In genomic region chr3:33644598-33644997, GRCh38 we compare ENCODE assay signal across 23 cellular contexts.
DNase-seq lines count a peak whose midpoint lies in the region; ATAC-seq and TF ChIP-seq lines count a peak whose summit lies in the region.
"Had no signal": no experiment of that assay in that cellular context is flagged by ENCODE, and none has a peak within 500 bp of the region (broad histone marks: within the 10 kb centered on the region; RNA-seq: fewer than 3 reads in every experiment).

No MANE protein-coding gene starts in this region.

- H3K27ac Mint-ChIP-seq in GM23338 (no peak overlapping the region), T-helper 17 cell (peak overlapping the region; percentile 89), glutamatergic neuron (ENCODE audit: unreplicated experiment) (peak overlapping the region; percentile 89)
- no peak overlapping the region for H3K27ac Mint-ChIP-seq in naive thymus-derived CD4-positive, alpha-beta T cell
- H3K27ac Mint-ChIP-seq: CD8-positive, alpha-beta T cell had no signal

- H3K4me2 ChIP-seq in GM23338: peak overlapping the region; percentile 27; the same call in 1 of the 2 replicates

- no peaks in the 10 kb centered on the region for H3K9me3 ChIP-seq in BE2C
- H3K9me3 ChIP-seq in T-helper 17 cell (ENCODE audit: control insufficient read depth, low read length, poor library complexity, severe bottlenecking): no peaks in the 10 kb centered on the region
- H3K9me3 ChIP-seq in naive thymus-derived CD4-positive, alpha-beta T cell (ENCODE audit: control insufficient read depth in 2 of 3, low read length in 3 of 3): no peaks in the 10 kb centered on the region
- H3K9me3 ChIP-seq: heart left ventricle, lower lobe of right lung, Peyer's patch had no signal

- DNase-seq in BE2C (no peak), GM23338 (ENCODE audit: low spot score) (no peak), T-helper 17 cell (no peak), glutamatergic neuron (no peak), cardiac septum (ENCODE audit: low spot score) (no peak), erythroblast (lab: John Stamatoyannopoulos, UW) (no peak), NCI-H510A (lab: John Stamatoyannopoulos, UW) (no peak)
- DNase-seq in naive thymus-derived CD4-positive, alpha-beta T cell: no peak
- DNase-seq: activated effector memory CD4-positive, alpha-beta T cell treated with Interleukin-2 at 50 U/mL for 16 hours; cortex of kidney; DMS 273 treated with DMSO at 0.1 percent for 48 hours; foreskin fibroblast; heart left ventricle; lower lobe of right lung; NCI-H1048; NCI-H187; Peyer's patch had no signal

- H3K27ac ChIP-seq in GM23338 (ENCODE audit: low read depth): no peak overlapping the region
- no peak overlapping the region for H3K27ac ChIP-seq in naive thymus-derived CD4-positive, alpha-beta T cell (ENCODE audit: low read depth, low read length)
- H3K27ac ChIP-seq: cardiac muscle cell, lower lobe of right lung, Peyer's patch had no signal

- TF ChIP-seq POLR2A in erythroblast (IDR thresholded peaks at IDR 0.05; ENCODE audit: low read length): no peak

- H3K4me1 Mint-ChIP-seq in GM23338 (peaks cover 30% of the 10 kb centered on the region), T-helper 17 cell (peaks cover 15% of the 10 kb centered on the region), glutamatergic neuron (ENCODE audit: low read depth, unreplicated experiment) (peaks cover 4% of the 10 kb centered on the region)
- H3K4me1 Mint-ChIP-seq in naive thymus-derived CD4-positive, alpha-beta T cell: peaks cover 10 to 20% (median 14%) of the 10 kb centered on the region in 7 donors

- H3K27me3 Mint-ChIP-seq in GM23338 (ENCODE audit: insufficient read depth, low read depth, poor library complexity): no peaks in the 10 kb centered on the region
- no peaks in the 10 kb centered on the region for H3K27me3 Mint-ChIP-seq in T-helper 17 cell
- H3K27me3 Mint-ChIP-seq in glutamatergic neuron (ENCODE audit: unreplicated experiment): peaks cover 6% of the 10 kb centered on the region
- no peaks in the 10 kb centered on the region for H3K27me3 Mint-ChIP-seq in naive thymus-derived CD4-positive, alpha-beta T cell
- H3K27me3 Mint-ChIP-seq: effector memory CD8-positive, alpha-beta T cell; naive thymus-derived CD8-positive, alpha-beta T cell; type B pancreatic cell had no signal

- H3K9me3 Mint-ChIP-seq in GM23338 (no peaks in the 10 kb centered on the region; the same call in 2 of the 3 replicates), glutamatergic neuron (ENCODE audit: unreplicated experiment) (peaks cover 7% of the 10 kb centered on the region)
- no peaks in the 10 kb centered on the region for H3K9me3 Mint-ChIP-seq in naive thymus-derived CD4-positive, alpha-beta T cell
- H3K9me3 Mint-ChIP-seq: activated naive CD4-positive, alpha-beta T cell treated with anti-CD3 and anti-CD28 coated beads, Interleukin-2, amount 50 U/mL, for 72 hours; CD8-positive, alpha-beta T cell; effector memory CD8-positive, alpha-beta T cell; naive thymus-derived CD8-positive, alpha-beta T cell; type B pancreatic cell had no signal

- no peaks in the 10 kb centered on the region for H3K9me2 ChIP-seq in GM23338 (ENCODE audit: insufficient read depth)

- H3K36me3 Mint-ChIP-seq in GM23338 (ENCODE audit: low read depth): no peaks in the 10 kb centered on the region
- peaks cover 3% of the 10 kb centered on the region for H3K36me3 Mint-ChIP-seq in T-helper 17 cell (ENCODE audit: low read depth)
- H3K36me3 Mint-ChIP-seq in glutamatergic neuron (ENCODE audit: unreplicated experiment): no peaks in the 10 kb centered on the region
- H3K36me3 Mint-ChIP-seq in naive thymus-derived CD4-positive, alpha-beta T cell: peaks cover 0 to 11% (median 3%) of the 10 kb centered on the region in 5 donors
- H3K36me3 Mint-ChIP-seq: activated naive CD4-positive, alpha-beta T cell treated with anti-CD3 and anti-CD28 coated beads, Interleukin-2, amount 50 U/mL, for 72 hours; type B pancreatic cell had no signal

- intact Hi-C loops in naive thymus-derived CD4-positive, alpha-beta T cell (cut with micrococcal nuclease): loop anchor here in 1 of 2 donors (2.0 kb wide), 1 partner anchor 74 kb away; the partner anchor contains the start of gene CLASP2
- intact Hi-C loops in cardiac septum (cut with DNase I): no loop called here

- H3K36me3 ChIP-seq in BE2C: no peaks in the 10 kb centered on the region
- no peaks in the 10 kb centered on the region for H3K36me3 ChIP-seq in GM23338 (ENCODE audit: insufficient read depth)
- H3K36me3 ChIP-seq in naive thymus-derived CD4-positive, alpha-beta T cell (ENCODE audit: control insufficient read depth in 2 of 3, insufficient read depth in 3 of 3, low read length in 3 of 3): no peaks in the 10 kb centered on the region
- H3K36me3 ChIP-seq: Peyer's patch had no signal

- no peaks in the 10 kb centered on the region for H3F3A ChIP-seq in GM23338 (replicated peaks; ENCODE audit: low read depth)

- POLR2A ChIA-PET in naive thymus-derived CD4-positive, alpha-beta T cell (lab: Charles Lee): interaction anchor here (0.6 to 0.9 kb wide), 2 partner anchors 13 to 15 kb away, joined by 3 read pairs; no protein-coding TSS in a partner anchor

- H3K79me2 ChIP-seq in GM23338 (replicated peaks; ENCODE audit: insufficient read depth): 0 out of 2 replicates have a peak, but pooled peaks cover 11% of the 10 kb centered on the region

- TF ChIP-seq CTCF in BE2C (IDR thresholded peaks at IDR 0.05; ENCODE audit: low read depth, low read length) (no peak), GM23338 (conservative IDR thresholded peaks at IDR 0.05; ENCODE audit: low read depth in 2 of 2) (no peak), glutamatergic neuron (IDR thresholded peaks at IDR 0.05; ENCODE audit: partially characterized antibody, unreplicated experiment) (no peak)

- H3K4me3 ChIP-seq in BE2C (ENCODE audit: low read depth, low read length) (peak overlapping the region; percentile 80), GM23338 (no peak overlapping the region)
- H3K4me3 ChIP-seq in naive thymus-derived CD4-positive, alpha-beta T cell (ENCODE audit: low read length): no peak overlapping the region
- H3K4me3 ChIP-seq: cardiac muscle cell had no signal

- H3K4me3 Mint-ChIP-seq in GM23338 (no peak overlapping the region), T-helper 17 cell (no peak overlapping the region), glutamatergic neuron (ENCODE audit: unreplicated experiment) (peak overlapping the region; percentile 89)
- no peak overlapping the region for H3K4me3 Mint-ChIP-seq in naive thymus-derived CD4-positive, alpha-beta T cell

- no peaks in the 10 kb centered on the region for H4K20me1 ChIP-seq in GM23338 (replicated peaks; ENCODE audit: insufficient read depth)

- CTCF ChIA-PET in naive thymus-derived CD4-positive, alpha-beta T cell (lab: Charles Lee): interaction anchor here (0.6 to 1.2 kb wide), 2 partner anchors 8 to 335 kb away, joined by 3 read pairs; no protein-coding TSS in a partner anchor

- ATAC-seq in GM23338 (no peak), T-helper 17 cell (no peak)
- ATAC-seq in naive thymus-derived CD4-positive, alpha-beta T cell: no peak

- H3K27me3 ChIP-seq in BE2C: no peaks in the 10 kb centered on the region
- H3K27me3 ChIP-seq in GM23338 (ENCODE audit: insufficient read depth): no peaks in the 10 kb centered on the region
- no peaks in the 10 kb centered on the region for H3K27me3 ChIP-seq in naive thymus-derived CD4-positive, alpha-beta T cell (ENCODE audit: control insufficient read depth in 2 of 2, insufficient read depth in 2 of 2, low read length in 2 of 2)
- H3K27me3 ChIP-seq: cardiac muscle cell, heart left ventricle, Peyer's patch had no signal

- H3K4me1 ChIP-seq in BE2C (no peaks in the 10 kb centered on the region), GM23338 (ENCODE audit: insufficient read depth) (peaks cover 30% of the 10 kb centered on the region)
- peaks cover 0 to 7% of the 10 kb centered on the region in 2 donors for H3K4me1 ChIP-seq in naive thymus-derived CD4-positive, alpha-beta T cell (ENCODE audit: control insufficient read depth in 2 of 2, insufficient read depth in 2 of 2, low read length in 2 of 2)
- H3K4me1 ChIP-seq: lower lobe of right lung, Peyer's patch had no signal

- H2AFZ ChIP-seq in GM23338: no peak overlapping the region

TF ChIP-seq in GM23338, 12 proteins besides CTCF, POLR2A, EP300 and RAD21 (continues in another document):
- TF ChIP-seq ZNF331 (CRISPR knock-in tag; IDR thresholded peaks at IDR 0.05; ENCODE audit: low read depth): no peak
- no peak for TF ChIP-seq JUNB (IDR thresholded peaks at IDR 0.05; ENCODE audit: unreplicated experiment)
- TF ChIP-seq EZH2 (IDR thresholded peaks at IDR 0.05; ENCODE audit: low read depth, unreplicated experiment): no peak
- TF ChIP-seq ZNF114 (CRISPR knock-in tag; IDR thresholded peaks at IDR 0.05): no peak

Comparison
In these comparisons a context has a peak if more than half of its experiments do, and no peak if none do; other contexts are left out.
1. H3K27ac Mint-ChIP-seq: peak in T-helper 17 cell (single experiment) and glutamatergic neuron (single experiment); none in GM23338 (single experiment) and naive thymus-derived CD4-positive, alpha-beta T cell (0 of 9).